ENCODE assay signal across 8 cellular contexts in the genomic region with DNA sequence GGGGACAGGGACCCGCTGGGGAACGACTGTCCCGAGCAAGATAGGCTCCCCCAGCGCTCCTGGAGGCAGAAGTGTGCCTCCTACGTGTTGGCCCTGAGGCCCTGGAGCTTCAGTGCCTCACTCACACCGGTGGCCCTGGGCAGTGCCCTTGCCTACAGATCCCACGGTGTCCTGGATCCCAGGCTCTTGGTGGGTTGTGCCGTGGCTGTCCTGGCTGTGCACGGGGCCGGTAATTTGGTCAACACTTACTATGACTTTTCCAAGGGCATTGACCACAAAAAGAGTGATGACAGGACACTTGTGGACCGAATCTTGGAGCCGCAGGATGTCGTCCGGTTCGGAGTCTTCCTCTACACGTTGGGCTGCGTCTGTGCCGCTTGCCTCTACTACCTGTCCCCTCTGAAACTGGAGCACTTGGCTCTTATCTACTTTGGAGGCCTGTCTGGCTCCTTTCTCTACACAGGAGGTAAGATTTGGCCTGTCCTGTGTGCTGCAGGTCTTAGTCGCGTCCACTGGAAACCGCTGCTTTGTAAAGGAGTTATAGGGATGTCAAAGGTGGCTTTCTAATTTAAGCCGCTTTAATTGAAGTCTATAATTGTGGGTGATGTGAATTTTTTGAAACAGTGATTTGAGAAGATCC. TPM values are rescaled to one million over a fixed set of nuclear protein-coding genes. Genes with fewer than 3 reads are reported as not detected.
DNase-seq lines count a peak whose midpoint lies in the region; ATAC-seq and TF ChIP-seq lines count a peak whose summit lies in the region.

No MANE protein-coding gene starts in this region.

- H3K9me3 ChIP-seq in esophagus muscularis mucosa (no peaks in the 10 kb centered on the region), ovary (no peaks in the 10 kb centered on the region)

- H3K27me3 ChIP-seq in esophagus muscularis mucosa (no peaks in the 10 kb centered on the region), ovary (no peaks in the 10 kb centered on the region)

- TF ChIP-seq CTCF in esophagus muscularis mucosa (IDR thresholded peaks at IDR 0.05) (no peak), ovary (IDR thresholded peaks at IDR 0.05) (no peak)

- intact Hi-C loops in esophagus muscularis mucosa (cut with DNase I) (no loop called here), ovary (cut with DNase I) (no loop called here)

- 24% methylated on average over 6 of the region's 22 CpGs for WGBS in esophagus muscularis mucosa
- WGBS in ovary, 3 donors, result 4 to 8% (median 7%) methylated on average over 17 to 22 of the region's 22 CpGs

- ATAC-seq in GM18858 (IDR thresholded peaks at IDR 0.05; ENCODE audit: unreplicated experiment) (peak; percentile 28), HG02759 (IDR thresholded peaks at IDR 0.05; ENCODE audit: unreplicated experiment) (peak; percentile 33), GM21576 (IDR thresholded peaks at IDR 0.05; ENCODE audit: unreplicated experiment) (no peak)

- H3K4me3 ChIP-seq in esophagus muscularis mucosa, result peak overlapping the region; percentile 67 to 91 (median 81)
- H3K4me3 ChIP-seq in ovary, result peak overlapping the region; percentile 85

- peak; percentile 13 for DNase-seq in SW480 (ENCODE audit: low spot score)
- DNase-seq in esophagus muscularis mucosa (ENCODE audit: extremely low spot score), result no peak
- peak in 1 of 5 donors; percentile 26 for DNase-seq in ovary
- no peak for DNase-seq in NCI-H345 (lab: John Stamatoyannopoulos, UW)
- no peak for DNase-seq in foreskin melanocyte

- TF ChIP-seq POLR2A in esophagus muscularis mucosa (IDR thresholded peaks at IDR 0.05; ENCODE audit: low read depth) (no peak), ovary (IDR thresholded peaks at IDR 0.05) (no peak)

- peaks cover 26 to 38% (median 35%) of the 10 kb centered on the region in 4 donors for H3K4me1 ChIP-seq in esophagus muscularis mucosa
- peaks cover 8% of the 10 kb centered on the region for H3K4me1 ChIP-seq in ovary (ENCODE audit: insufficient read depth)

- no peak for TF ChIP-seq EP300 in esophagus muscularis mucosa (IDR thresholded peaks at IDR 0.05)
- no peak for TF ChIP-seq EP300 in ovary (IDR thresholded peaks at IDR 0.05)

- H3K36me3 ChIP-seq in esophagus muscularis mucosa (peaks cover 0 to 18% (median 3%) of the 10 kb centered on the region in 4 donors), ovary (no peaks in the 10 kb centered on the region)

- H3K27ac ChIP-seq in esophagus muscularis mucosa (replicated peaks in 1 of 4) (peak overlapping the region; percentile 87 to 92 (median 90)), ovary (peak overlapping the region; percentile 53 to 81)

RNA-seq across cellular contexts. Expression of a gene that starts 0.7 kb away (rescaled TPM):
- 10 to 100 TPM; 10.4 to 15.9 (median 14.0) TPM for total RNA-seq in esophagus muscularis mucosa
- total RNA-seq in ovary, result 10 to 100 TPM; 10.1 to 26.2 (median 22.0) TPM
- polyA plus RNA-seq in ovary, result 10 to 100 TPM; 14.9 to 15.5 TPM

RNA-seq across cellular contexts. Expression of a gene that starts 11.4 kb away (rescaled TPM):
- total RNA-seq in esophagus muscularis mucosa, result 10 to 100 TPM; 33.6 to 51.1 (median 41.0) TPM
- total RNA-seq in ovary, result 10 to 100 TPM; 11.7 to 32.4 (median 21.3) TPM
- polyA plus RNA-seq in ovary, result 10 to 100 TPM; 12.1 to 27.9 TPM
